8 cellular contexts compared by ENCODE assay signal in genomic region chr7:99437946-99438572, GRCh38. TPM values are rescaled to one million over a fixed set of nuclear protein-coding genes. Genes with fewer than 3 reads are reported as not detected.
DNase-seq lines count a peak whose midpoint lies in the region; ATAC-seq and TF ChIP-seq lines count a peak whose summit lies in the region.

No MANE protein-coding gene starts in this region.

- peaks cover 28% of the 10 kb centered on the region for H3K36me3 Mint-ChIP-seq in brain

- peaks cover 37% of the 10 kb centered on the region for H3K4me1 ChIP-seq in lower lobe of right lung
- H3K4me1 ChIP-seq in uterus = peaks cover 6% of the 10 kb centered on the region in 2 donors

- H3K9me3 Mint-ChIP-seq in brain = no peaks in the 10 kb centered on the region

- H3K36me3 ChIP-seq in lower lobe of right lung (peaks cover 28% of the 10 kb centered on the region), uterus (no peaks in the 10 kb centered on the region)

- H3K27me3 ChIP-seq in HL-60 (ENCODE audit: insufficient read depth, poor library complexity, severe bottlenecking) (no peaks in the 10 kb centered on the region), lower lobe of right lung (ENCODE audit: low read depth) (no peaks in the 10 kb centered on the region), uterus (no peaks in the 10 kb centered on the region)

- intact Hi-C loops in lower lobe of right lung (cut with DNase I) (no loop called here), uterus (cut with DNase I; ENCODE audit: low total_unique reads) (no loop called here)

- TF ChIP-seq CTCF in HL-60 (IDR thresholded peaks at IDR 0.05; ENCODE audit: insufficient read depth, low read length) (no peak), brain (conservative IDR thresholded peaks at IDR 0.05) (no peak), lower lobe of right lung (IDR thresholded peaks at IDR 0.05) (no peak), uterus (IDR thresholded peaks at IDR 0.05) (no peak)

- peak overlapping the region; percentile 98 for H3K4me3 ChIP-seq in HL-60 (replicated peaks; ENCODE audit: insufficient read depth, low read length)
- H3K4me3 ChIP-seq in lower lobe of right lung = peak overlapping the region; percentile 95
- H3K4me3 ChIP-seq in uterus = peak overlapping the region; percentile 73 to 87

- H3K27ac ChIP-seq in HL-60 (replicated peaks) (peak overlapping the region; percentile 80), lower lobe of right lung (peak overlapping the region; percentile 85), uterus (peak overlapping the region; percentile 88 to 91)

- TF ChIP-seq POLR2A in uterus (IDR thresholded peaks at IDR 0.05) = no peak

- peaks cover 38% of the 10 kb centered on the region for H3K4me1 Mint-ChIP-seq in brain

- DNase-seq in ELR (ENCODE audit: low read depth) (peak; percentile 15), HL-60 (ENCODE audit: low read depth in 1 of 2, low spot score in 1 of 2) (peak in 1 of 2 experiments; percentile 10), lower lobe of right lung (no peak), uterus (no peak), pons (ENCODE audit: low spot score) (no peak)
- DNase-seq in stimulated activated CD4-positive, alpha-beta T cell treated with anti-CD3 and anti-CD28 coated beads, Interleukin-12 subunit alpha, Interleukin-12 subunit beta, amount 100 ng/mL, for 4 hours = no peak

- H3K4me3 Mint-ChIP-seq in brain = peak overlapping the region; percentile 95 to 99 (median 98)

- ATAC-seq in lower lobe of right lung = peak; percentile 30 to 41
- ATAC-seq in HG02884 (IDR thresholded peaks at IDR 0.05; ENCODE audit: unreplicated experiment) = no peak

- H3K27ac Mint-ChIP-seq in brain = peak overlapping the region; percentile 75 to 99 (median 96)

- no peaks in the 10 kb centered on the region for H3K9me3 ChIP-seq in lower lobe of right lung
- no peaks in the 10 kb centered on the region for H3K9me3 ChIP-seq in uterus

- H3K27me3 Mint-ChIP-seq in brain = peaks cover 4% of the 10 kb centered on the region

RNA-seq across cellular contexts. Expression of gene PTCD1, which starts 0.5 kb away (rescaled TPM):
- 5.1 TPM for polyA plus RNA-seq in brain (ENCODE audit: insufficient read depth, low read depth, low replicate concordance)
- 6.8 TPM for total RNA-seq in lower lobe of right lung
- 10 to 100 TPM in 1 of 4 donors, 1 to 10 TPM in 3; 1.2 to 17.4 (median 7.5) TPM for total RNA-seq in uterus

RNA-seq across cellular contexts. Expression of gene CPSF4, which starts 0.7 kb away (rescaled TPM):
- polyA plus RNA-seq in brain (ENCODE audit: insufficient read depth, low read depth, low replicate concordance) = 39.9 TPM
- total RNA-seq in lower lobe of right lung = 26.8 TPM
- total RNA-seq in uterus = 10 to 100 TPM; 23.8 to 67.9 (median 38.4) TPM

RNA-seq across cellular contexts. Expression of gene ATP5MF, which starts 27.9 kb away (rescaled TPM):
- polyA plus RNA-seq in brain (ENCODE audit: insufficient read depth, low read depth, low replicate concordance) = 821 TPM
- total RNA-seq in lower lobe of right lung (210 TPM), uterus (100 to 1,000 TPM; 135 to 598 (median 384) TPM)

RNA-seq across cellular contexts. Expression of gene BUD31, which starts 29.3 kb away (rescaled TPM):
- 107 TPM for polyA plus RNA-seq in brain (ENCODE audit: insufficient read depth, low read depth, low replicate concordance)
- 64.2 TPM for total RNA-seq in lower lobe of right lung
- total RNA-seq in uterus = 10 to 100 TPM; 29.4 to 93.2 (median 54.4) TPM

RNA-seq across cellular contexts. Expression of gene PDAP1, which starts 29.7 kb away (rescaled TPM):
- polyA plus RNA-seq in brain (ENCODE audit: insufficient read depth, low read depth, low replicate concordance) = 258 TPM
- total RNA-seq in lower lobe of right lung = 61.6 TPM
- total RNA-seq in uterus = 100 to 1,000 TPM in 1 of 4 donors, 10 to 100 TPM in 3; 39.9 to 185 (median 72.1) TPM
